ENCODE assay signal across 18 cellular contexts in genomic region chr11:133724116-133724515, GRCh38.
DNase-seq lines count a peak whose midpoint lies in the region; ATAC-seq lines count a peak whose summit lies in the region.
"Had no signal": no experiment of that assay in that cellular context is flagged by ENCODE, and none has a peak within 500 bp of the region (broad histone marks: within the 10 kb centered on the region; RNA-seq: fewer than 3 reads in every experiment).

No MANE protein-coding gene starts in this region.

- no peak overlapping the region for H3K27ac Mint-ChIP-seq in activated naive CD4-positive, alpha-beta T cell treated with anti-CD3 and anti-CD28 coated beads for 36 hours
- H3K27ac Mint-ChIP-seq: CD8-positive, alpha-beta T cell; T-helper 1 cell treated with Interleukin-12 subunit alpha and Interleukin-12 subunit beta and Interleukin-4 antibody, amounts not matched to agents 30 μg/mL and 1 μg/mL, for 36 hours had no signal

- DNase-seq in DMS 273 treated with DMSO at 0.1 percent for 48 hours (lab: John Stamatoyannopoulos, UW) (peak; percentile 74), NCI-H2171 treated with DMSO at 0.1 percent for 48 hours (lab: John Stamatoyannopoulos, UW) (peak; percentile 83), NCI-H82 (lab: John Stamatoyannopoulos, UW) (peak; percentile 84), sciatic nerve (ENCODE audit: low spot score) (no peak)
- no peak for DNase-seq in activated naive CD4-positive, alpha-beta T cell treated with anti-CD3 and anti-CD28 coated beads for 36 hours
- DNase-seq in activated effector memory CD4-positive, alpha-beta T cell treated with anti-CD3 and anti-CD28 coated beads, Interleukin-2, amount 50 U/mL, for 16 hours = no peak
- DNase-seq: AML-193; C1 segment of cervical spinal cord; CD8-positive, alpha-beta T cell; MV-4-11; NCI-H2081; NCI-H526; SK-N-SH; SW 1271 had no signal

- H3K4me3 Mint-ChIP-seq in activated naive CD4-positive, alpha-beta T cell treated with anti-CD3 and anti-CD28 coated beads for 36 hours = no peak overlapping the region
- H3K4me3 Mint-ChIP-seq: CD8-positive, alpha-beta T cell; T-helper 1 cell treated with Interleukin-12 subunit alpha and Interleukin-12 subunit beta and Interleukin-4 antibody, amounts not matched to agents 30 μg/mL and 1 μg/mL, for 36 hours had no signal

- H3K9me3 Mint-ChIP-seq in activated naive CD4-positive, alpha-beta T cell treated with anti-CD3 and anti-CD28 coated beads for 36 hours = no peaks in the 10 kb centered on the region
- H3K9me3 Mint-ChIP-seq: T-helper 1 cell treated with Interleukin-12 subunit alpha and Interleukin-12 subunit beta and Interleukin-4 antibody, amounts not matched to agents 30 μg/mL and 1 μg/mL, for 36 hours had no signal

- H3K36me3 Mint-ChIP-seq in activated naive CD4-positive, alpha-beta T cell treated with anti-CD3 and anti-CD28 coated beads for 36 hours (ENCODE audit: low read depth) = no peaks in the 10 kb centered on the region
- H3K36me3 Mint-ChIP-seq: CD8-positive, alpha-beta T cell had no signal

- ATAC-seq in sciatic nerve (peak; percentile 53), GM21576 (IDR thresholded peaks at IDR 0.05; ENCODE audit: unreplicated experiment) (no peak)
- ATAC-seq: A549; CD8-positive, alpha-beta T cell; HepG2 had no signal

- intact Hi-C loops in sciatic nerve (cut with DNase I) = no loop called here
- intact Hi-C loops in activated naive CD4-positive, alpha-beta T cell treated with anti-CD3 and anti-CD28 coated beads for 36 hours (cut with micrococcal nuclease) = no loop called here

- CTCF ChIA-PET in activated naive CD4-positive, alpha-beta T cell treated with anti-CD3 and anti-CD28 coated beads for 36 hours (lab: Charles Lee) = no interaction called here

- no peaks in the 10 kb centered on the region for H3K4me1 Mint-ChIP-seq in activated naive CD4-positive, alpha-beta T cell treated with anti-CD3 and anti-CD28 coated beads for 36 hours (ENCODE audit: low read depth)

- peaks cover 2% of the 10 kb centered on the region for H3K27me3 Mint-ChIP-seq in activated naive CD4-positive, alpha-beta T cell treated with anti-CD3 and anti-CD28 coated beads for 36 hours (ENCODE audit: low read depth)

Comparison
In these comparisons a context has a peak if more than half of its experiments do, and no peak if none do; other contexts are left out.
1. DNase-seq: peak in DMS 273 treated with DMSO at 0.1 percent for 48 hours (single experiment), NCI-H2171 treated with DMSO at 0.1 percent for 48 hours (single experiment) and NCI-H82 (single experiment); none in sciatic nerve (single experiment), activated naive CD4-positive, alpha-beta T cell treated with anti-CD3 and anti-CD28 coated beads for 36 hours (single experiment) and activated effector memory CD4-positive, alpha-beta T cell treated with anti-CD3 and anti-CD28 coated beads, Interleukin-2, amount 50 U/mL, for 16 hours (single experiment).